Comparison of ENCODE assay signal across 1 cellular context in the genomic region with DNA sequence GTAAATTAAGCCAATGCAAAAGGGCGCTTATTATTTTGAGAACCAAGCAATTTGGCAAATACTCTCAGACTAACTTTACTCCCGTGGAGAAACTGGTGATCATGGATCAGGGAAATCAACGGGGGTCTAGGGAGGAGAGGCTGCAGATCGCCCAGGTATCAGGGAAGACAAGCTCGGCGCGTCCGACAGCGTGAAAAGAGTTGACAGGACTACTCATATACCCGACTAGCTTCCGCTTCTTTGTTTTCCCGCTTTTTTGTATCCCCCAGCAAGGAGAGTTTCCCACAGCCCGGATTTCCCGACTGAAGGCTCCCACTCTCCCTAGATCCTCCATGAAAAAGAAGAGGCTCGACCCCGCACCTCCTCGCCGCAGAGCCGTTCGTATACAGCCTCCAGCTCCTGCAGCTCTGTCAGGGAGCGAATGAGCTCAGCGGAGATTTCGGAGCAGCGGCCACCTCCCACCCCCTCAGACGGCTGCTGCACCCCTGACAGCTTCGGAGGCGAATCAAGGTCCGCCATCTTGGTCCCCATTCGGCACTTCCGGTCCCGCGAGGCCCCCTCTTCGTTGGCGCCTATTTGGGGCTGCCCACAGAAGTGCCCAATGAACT.
TF ChIP-seq lines count a peak whose summit lies in the region.

COG4 (minus strand) TSS at position 542 of the 608 bp plus-strand sequence; CDS start at position 531, 11 bp downstream.

TF ChIP-seq in IMR-90, 13 proteins besides CTCF, POLR2A, EP300 and RAD21 (continued from another document):
- TF ChIP-seq FOS (IDR thresholded peaks at IDR 0.05; ENCODE audit: low read depth, low read length), result no peak
- TF ChIP-seq MAZ (IDR thresholded peaks at IDR 0.05; ENCODE audit: borderline replicate concordance, low read depth, low read length), result peak; percentile 55; the same call in 1 of the 2 replicates
- TF ChIP-seq CEBPB (IDR thresholded peaks at IDR 0.05; ENCODE audit: low read depth, low read length), result no peak
- TF ChIP-seq RCOR1 (IDR thresholded peaks at IDR 0.05; ENCODE audit: insufficient replicate concordance, low read length), result no peak
- 0 out of 2 replicates have a peak, but pooled peaks have one; percentile 76 for TF ChIP-seq ELK1 (IDR thresholded peaks at IDR 0.05; ENCODE audit: borderline replicate concordance, low read depth, low read length)
- no peak for TF ChIP-seq SMC3 (IDR thresholded peaks at IDR 0.05; ENCODE audit: low read depth, low read length)
TF ChIP-seq in IMR-90: peak in this region for 2.
